17 cellular contexts compared by ENCODE assay signal in the genomic region with DNA sequence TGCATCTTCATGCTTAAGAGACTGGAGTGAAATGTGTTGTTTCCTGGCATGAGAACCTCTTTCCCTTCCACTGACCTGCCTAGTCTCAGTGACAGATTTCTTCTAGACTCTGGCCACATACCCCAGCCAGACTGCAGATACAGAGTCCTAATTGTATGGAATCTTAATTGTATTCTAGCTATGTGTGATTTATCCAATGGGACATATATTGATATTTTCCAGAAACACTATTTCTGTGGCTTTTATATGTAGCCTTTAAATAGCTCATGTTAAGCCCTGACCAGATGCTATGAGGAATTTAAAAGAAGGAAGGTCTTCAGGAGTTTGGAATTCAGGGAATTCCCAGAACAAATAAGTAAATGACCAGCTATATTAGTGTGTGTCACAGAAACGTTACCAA.
DNase-seq lines count a peak whose midpoint lies in the region; ATAC-seq and TF ChIP-seq lines count a peak whose summit lies in the region.
"Had no signal": no experiment of that assay in that cellular context is flagged by ENCODE, and none has a peak within 500 bp of the region (broad histone marks: within the 10 kb centered on the region; RNA-seq: fewer than 3 reads in every experiment).

No MANE protein-coding gene starts in this region.

- H2BK15ac ChIP-seq in IMR-90 (ENCODE audit: low read depth, low read length) (peak overlapping the region; percentile 68; the same call in 2 of the 3 replicates), mesendoderm (replicated peaks; ENCODE audit: low read depth) (no peak overlapping the region)

- H3K4ac ChIP-seq in IMR-90 (ENCODE audit: low read depth, low read length) (peak overlapping the region; percentile 77), mesendoderm (ENCODE audit: low read depth, low read length) (no peak overlapping the region)

- DNase-seq in AG08395 (ENCODE audit: low spot score): peak; percentile 45
- DNase-seq in IMR-90: peak; percentile 79
- peak; percentile 45 to 71 for DNase-seq in cardiac fibroblast (ENCODE audit: low read depth in 2 of 2)
- peak; percentile 61 for DNase-seq in mesendoderm
- no peak for DNase-seq in stimulated activated effector memory CD8-positive, alpha-beta T cell treated with anti-CD3 and anti-CD28 coated beads, Interleukin-12 subunit alpha, Interleukin-12 subunit beta, amount 100 ng/mL, for 72 hours (ENCODE audit: low spot score in 2 of 2)
- no peak for DNase-seq in neural progenitor cell (ENCODE audit: low spot score)
- no peak for DNase-seq in upper lobe of left lung
- DNase-seq: activated CD4-positive, alpha-beta T cell treated with anti-CD3 and anti-CD28 coated beads, Interleukin-2, amount 50 U/mL, for 1 hour; DMS53; hypothalamus; NCI-H2029; NCI-H526 had no signal

- POLR2A ChIA-PET in IMR-90 (lab: Charles Lee; ENCODE audit: unreplicated experiment): no interaction called here

- H3K4me1 ChIP-seq in IMR-90 (ENCODE audit: control insufficient read depth, insufficient read depth, low read length) (peaks cover 12% of the 10 kb centered on the region), mesendoderm (ENCODE audit: control insufficient read depth, low read depth, low read length) (peaks cover 5% of the 10 kb centered on the region), neural progenitor cell (no peaks in the 10 kb centered on the region), upper lobe of left lung (peaks cover 18 to 22% (median 19%) of the 10 kb centered on the region in 4 donors)

- no TSS peak for BruUV-seq in IMR-90 (replicated peaks; lab: Mats Ljungman, UMichigan)

- H3K9me3 Mint-ChIP-seq in stimulated activated effector memory CD8-positive, alpha-beta T cell treated with anti-CD3 and anti-CD28 coated beads, Interleukin-12 subunit alpha, Interleukin-12 subunit beta, amount 100 ng/mL, for 72 hours: no peaks in the 10 kb centered on the region
- peaks cover 2% of the 10 kb centered on the region for H3K9me3 Mint-ChIP-seq in neural progenitor cell

- H2BK120ac ChIP-seq in IMR-90 (ENCODE audit: low read depth, low read length) (peak overlapping the region; percentile 86), mesendoderm (ENCODE audit: low read depth, low read length) (no peak overlapping the region)

- peak overlapping the region; percentile 41; the same call in 1 of the 2 replicates for H2AK5ac ChIP-seq in IMR-90 (ENCODE audit: low read depth, low read length)
- H2AK5ac ChIP-seq in mesendoderm (ENCODE audit: low read length): no peak overlapping the region

- H3K27ac ChIP-seq in IMR-90 (ENCODE audit: insufficient read depth, low read length) (no peak overlapping the region), mesendoderm (ENCODE audit: low read depth, low read length) (no peak overlapping the region), neural progenitor cell (no peak overlapping the region), upper lobe of left lung (no peak overlapping the region)
- H3K27ac ChIP-seq: neutrophil, RWPE1 had no signal

- peak overlapping the region; percentile 81; the same call in 1 of the 2 replicates for H3K18ac ChIP-seq in IMR-90 (ENCODE audit: low read depth, low read length)
- no peak overlapping the region for H3K18ac ChIP-seq in mesendoderm (ENCODE audit: low read length)

- no peak for TF ChIP-seq EP300 in upper lobe of left lung (IDR thresholded peaks at IDR 0.05)

- H2AFZ ChIP-seq in IMR-90 (replicated peaks; ENCODE audit: low read length, poor library complexity): no peak overlapping the region
- H2AFZ ChIP-seq in neural progenitor cell (replicated peaks): no peak overlapping the region

- ATAC-seq in IMR-90 (ENCODE audit: low read depth): peak; percentile 67
- no peak for ATAC-seq in stimulated activated effector memory CD8-positive, alpha-beta T cell treated with anti-CD3 and anti-CD28 coated beads, Interleukin-12 subunit alpha, Interleukin-12 subunit beta, amount 100 ng/mL, for 72 hours
- ATAC-seq in HG03442 (IDR thresholded peaks at IDR 0.05; ENCODE audit: unreplicated experiment): no peak
- no peak for ATAC-seq in upper lobe of left lung (ENCODE audit: low FRiP score in 2 of 2)
- ATAC-seq: GM12878 had no signal

- H4K20me1 ChIP-seq in IMR-90 (ENCODE audit: insufficient read depth, low read length) (no peaks in the 10 kb centered on the region), neural progenitor cell (ENCODE audit: low read depth) (no peaks in the 10 kb centered on the region)

- H3K9me1 ChIP-seq in IMR-90 (ENCODE audit: insufficient read depth, low read length): peaks cover 10% of the 10 kb centered on the region

- no peak for TF ChIP-seq RAD21 in IMR-90 (IDR thresholded peaks at IDR 0.05; ENCODE audit: low read length)

- H3K27me3 Mint-ChIP-seq in neural progenitor cell (ENCODE audit: insufficient read depth, low read depth): no peaks in the 10 kb centered on the region

- peaks cover 5% of the 10 kb centered on the region for H3K4me1 Mint-ChIP-seq in stimulated activated effector memory CD8-positive, alpha-beta T cell treated with anti-CD3 and anti-CD28 coated beads, Interleukin-12 subunit alpha, Interleukin-12 subunit beta, amount 100 ng/mL, for 72 hours
- peaks cover 7% of the 10 kb centered on the region for H3K4me1 Mint-ChIP-seq in neural progenitor cell

- H3K36me3 ChIP-seq in IMR-90 (ENCODE audit: control insufficient read depth, insufficient read depth, low read length): peaks cover 3% of the 10 kb centered on the region
- no peaks in the 10 kb centered on the region for H3K36me3 ChIP-seq in mesendoderm (ENCODE audit: control insufficient read depth, insufficient read depth, low read length)
- H3K36me3 ChIP-seq in neural progenitor cell: no peaks in the 10 kb centered on the region
- H3K36me3 ChIP-seq in upper lobe of left lung: peaks cover 3 to 13% (median 5%) of the 10 kb centered on the region in 4 donors

- H3K23ac ChIP-seq in IMR-90 (ENCODE audit: low read depth, low read length) (peak overlapping the region; percentile 32; the same call in 1 of the 2 replicates), mesendoderm (ENCODE audit: low read length) (no peak overlapping the region)

- H3K4me2 ChIP-seq in IMR-90 (ENCODE audit: low read depth, low read length) (peak overlapping the region; percentile 77; the same call in 1 of the 2 replicates), mesendoderm (ENCODE audit: low read length) (no peak overlapping the region), neural progenitor cell (no peak overlapping the region)

- no peaks in the 10 kb centered on the region for H3K27me3 ChIP-seq in IMR-90 (ENCODE audit: control insufficient read depth, insufficient read depth, low read length)
- H3K27me3 ChIP-seq in mesendoderm (ENCODE audit: insufficient read depth, low read length, poor library complexity): no peaks in the 10 kb centered on the region
- H3K27me3 ChIP-seq in neural progenitor cell: no peaks in the 10 kb centered on the region
- no peaks in the 10 kb centered on the region for H3K27me3 ChIP-seq in upper lobe of left lung
- H3K27me3 ChIP-seq: neutrophil had no signal

- no peak overlapping the region for H3K4me3 Mint-ChIP-seq in stimulated activated effector memory CD8-positive, alpha-beta T cell treated with anti-CD3 and anti-CD28 coated beads, Interleukin-12 subunit alpha, Interleukin-12 subunit beta, amount 100 ng/mL, for 72 hours
- no peak overlapping the region for H3K4me3 Mint-ChIP-seq in neural progenitor cell
- H3K4me3 Mint-ChIP-seq: activated T-helper 1 cell treated with anti-CD3 and anti-CD28 coated beads, Interleukin-12 subunit alpha, Interleukin-12 subunit beta, Interleukin-2, Interleukin-4 antibody, amounts not matched to agents 30 ng/mL and 10 ng/mL and 1 ng/mL, durations not matched to agents 14 hours and 24 hours and 36 hours had no signal

- no peak overlapping the region for H3K27ac Mint-ChIP-seq in stimulated activated effector memory CD8-positive, alpha-beta T cell treated with anti-CD3 and anti-CD28 coated beads, Interleukin-12 subunit alpha, Interleukin-12 subunit beta, amount 100 ng/mL, for 72 hours
- no peak overlapping the region for H3K27ac Mint-ChIP-seq in neural progenitor cell
- H3K27ac Mint-ChIP-seq: activated T-helper 1 cell treated with anti-CD3 and anti-CD28 coated beads, Interleukin-12 subunit alpha, Interleukin-12 subunit beta, Interleukin-2, Interleukin-4 antibody, amounts not matched to agents 30 ng/mL and 10 ng/mL and 1 ng/mL, durations not matched to agents 14 hours and 24 hours and 36 hours had no signal

- H3K14ac ChIP-seq in IMR-90 (replicated peaks; ENCODE audit: low read depth, low read length): no peak overlapping the region; the same call in 1 of the 2 replicates

- H3K79me1 ChIP-seq in IMR-90 (ENCODE audit: low read depth in 1 of 2, low read length in 2 of 2): no peaks in the 10 kb centered on the region
- H3K79me1 ChIP-seq in mesendoderm (ENCODE audit: low read length): no peaks in the 10 kb centered on the region

- peak overlapping the region; percentile 91 for H2BK20ac ChIP-seq in IMR-90 (ENCODE audit: low read depth, low read length)

- H4K91ac ChIP-seq in IMR-90 (ENCODE audit: insufficient read depth, low read depth, low read length): peak overlapping the region; percentile 29

- H4K8ac ChIP-seq in IMR-90 (ENCODE audit: low read depth in 2 of 2, low read length in 2 of 2) (peak overlapping the region in 1 of 2 experiments; percentile 48; a peak in 2 of 4 replicates), mesendoderm (ENCODE audit: low read depth, low read length) (no peak overlapping the region)

- H3K79me2 ChIP-seq in mesendoderm (ENCODE audit: control insufficient read depth, insufficient read depth, low read length): no peaks in the 10 kb centered on the region
- no peaks in the 10 kb centered on the region for H3K79me2 ChIP-seq in neural progenitor cell (ENCODE audit: low read depth)

- H2BK5ac ChIP-seq in IMR-90 (ENCODE audit: low read depth, low read length, poor library complexity, severe bottlenecking) (peak overlapping the region; percentile 65), mesendoderm (ENCODE audit: low read length) (no peak overlapping the region)

- intact Hi-C loops in IMR-90 (cut with micrococcal nuclease): loop anchor here (10.0 kb wide), 1 partner anchor 245 kb away; no protein-coding TSS in a partner anchor

- no peak overlapping the region; the same call in 1 of the 2 replicates for H4K5ac ChIP-seq in IMR-90 (ENCODE audit: low read depth, low read length)
- no peak overlapping the region for H4K5ac ChIP-seq in mesendoderm (ENCODE audit: low read length)

- TF ChIP-seq CTCF in IMR-90 (conservative IDR thresholded peaks at IDR 0.05; ENCODE audit: low read depth, low read length) (no peak), cardiac fibroblast (IDR thresholded peaks at IDR 0.05; ENCODE audit: low read depth, low read length) (no peak), neural progenitor cell (IDR thresholded peaks at IDR 0.05) (no peak), upper lobe of left lung (IDR thresholded peaks at IDR 0.05) (no peak)

- no peak overlapping the region for H2AK9ac ChIP-seq in IMR-90 (replicated peaks; ENCODE audit: low read depth, low read length, poor library complexity)

- no peaks in the 10 kb centered on the region for H3F3A ChIP-seq in neural progenitor cell (ENCODE audit: low read depth)

- H3K9ac ChIP-seq in IMR-90 (ENCODE audit: low read depth, low read length): no peak overlapping the region
- H3K9ac ChIP-seq in mesendoderm (ENCODE audit: low read length): no peak overlapping the region
- no peak overlapping the region for H3K9ac ChIP-seq in neural progenitor cell

- H3K56ac ChIP-seq in IMR-90 (ENCODE audit: extremely low read depth, insufficient read depth, low read length) (peak overlapping the region; percentile 37; the same call in 1 of the 2 replicates), mesendoderm (ENCODE audit: low read length) (no peak overlapping the region)

- no peak overlapping the region for H3K4me3 ChIP-seq in IMR-90 (ENCODE audit: insufficient read depth, low read depth, low read length)
- no peak overlapping the region for H3K4me3 ChIP-seq in cardiac fibroblast (replicated peaks in 1 of 2; ENCODE audit: low read depth in 2 of 2, low read length in 2 of 2)
- H3K4me3 ChIP-seq in mesendoderm (ENCODE audit: low read length): no peak overlapping the region
- H3K4me3 ChIP-seq in neural progenitor cell: no peak overlapping the region
- no peak overlapping the region for H3K4me3 ChIP-seq in upper lobe of left lung
- H3K4me3 ChIP-seq: GM12878 had no signal

- in situ Hi-C loops in IMR-90 (cut with MboI; ENCODE audit: low sequenced_read_pairs): no loop called here

- dilution Hi-C loops in IMR-90 (cut with HindIII; ENCODE audit: low sequenced_read_pairs, unreplicated experiment): no loop called here

- WGBS in IMR-90 (ENCODE audit: extremely low coverage in 2 of 2, insufficient read length in 1 of 2), 2 experiments: no CpG with 5 or more reads among the region's 1 CpG
- no CpG with 5 or more reads among the region's 1 CpG for WGBS in mesendoderm (ENCODE audit: extremely low coverage, insufficient coverage, low lambda C conversion rate)
- WGBS in upper lobe of left lung, 2 donors: 43 to 53% methylated on average over 1 of the region's 1 CpG

- CTCF ChIA-PET in IMR-90 (lab: Yijun Ruan, JAX): interaction anchor here (0.6 kb wide), 1 partner anchor 425 kb away, joined by 3 read pairs; no protein-coding TSS in a partner anchor

- peaks cover 32% of the 10 kb centered on the region for H3K36me3 Mint-ChIP-seq in stimulated activated effector memory CD8-positive, alpha-beta T cell treated with anti-CD3 and anti-CD28 coated beads, Interleukin-12 subunit alpha, Interleukin-12 subunit beta, amount 100 ng/mL, for 72 hours
- H3K36me3 Mint-ChIP-seq in neural progenitor cell: peaks cover 14% of the 10 kb centered on the region

- TF ChIP-seq POLR2A in IMR-90 (IDR thresholded peaks at IDR 0.05; ENCODE audit: low read depth, low read length) (no peak), upper lobe of left lung (IDR thresholded peaks at IDR 0.05) (no peak)

- H3K9me3 ChIP-seq in IMR-90 (ENCODE audit: control insufficient read depth, insufficient read depth, low read length) (no peaks in the 10 kb centered on the region), neural progenitor cell (ENCODE audit: low read depth) (no peaks in the 10 kb centered on the region), upper lobe of left lung (no peaks in the 10 kb centered on the region)
- H3K9me3 ChIP-seq: neutrophil had no signal

Comparison
In these comparisons a context has a peak if more than half of its experiments do, and no peak if none do; other contexts are left out.
1. DNase-seq: peak in AG08395 (single experiment), IMR-90 (single experiment), cardiac fibroblast (2 of 2) and mesendoderm (single experiment); none in stimulated activated effector memory CD8-positive, alpha-beta T cell treated with anti-CD3 and anti-CD28 coated beads, Interleukin-12 subunit alpha, Interleukin-12 subunit beta, amount 100 ng/mL, for 72 hours (0 of 2), neural progenitor cell (single experiment) and upper lobe of left lung (0 of 2).